ENCODE assay signal across 12 cellular contexts in the genomic region with DNA sequence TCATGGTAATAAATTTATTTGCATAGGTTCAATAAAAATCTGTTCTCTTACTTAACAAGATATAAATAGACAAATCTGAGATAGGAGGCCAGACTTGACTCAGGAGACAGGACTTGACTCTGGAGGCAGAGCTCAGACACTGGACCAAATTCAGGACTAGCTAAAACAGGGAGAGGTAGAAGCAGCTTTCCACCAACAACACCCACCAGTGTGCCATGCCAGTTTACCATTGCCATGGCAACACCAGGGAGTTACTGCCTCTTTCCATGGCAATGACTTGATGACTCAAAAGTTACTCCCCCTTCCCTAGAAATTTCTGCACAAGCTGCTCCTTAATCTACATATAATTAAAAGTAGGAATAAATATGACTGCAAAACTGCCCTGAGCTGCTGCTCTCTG.
DNase-seq lines count a peak whose midpoint lies in the region; ATAC-seq and TF ChIP-seq lines count a peak whose summit lies in the region.
"Had no signal": no experiment of that assay in that cellular context is flagged by ENCODE, and none has a peak within 500 bp of the region (broad histone marks: within the 10 kb centered on the region; RNA-seq: fewer than 3 reads in every experiment).

No MANE protein-coding gene starts in this region.

- H2AK5ac ChIP-seq in mesendoderm (ENCODE audit: low read length) = no peak overlapping the region

- no peak overlapping the region for H2BK5ac ChIP-seq in mesendoderm (ENCODE audit: low read length)

- no peak overlapping the region for H3K23ac ChIP-seq in mesendoderm (ENCODE audit: low read length)

- TF ChIP-seq CTCF in BJ (IDR thresholded peaks at IDR 0.05; ENCODE audit: insufficient read depth, low read depth, low read length) = no peak
- TF ChIP-seq CTCF in choroid plexus epithelial cell (conservative IDR thresholded peaks at IDR 0.05; ENCODE audit: low read depth, low read length) = no peak

- H3K79me2 ChIP-seq in mesendoderm (ENCODE audit: control insufficient read depth, insufficient read depth, low read length) = no peaks in the 10 kb centered on the region

- H3K27me3 ChIP-seq in BJ (ENCODE audit: control insufficient read depth, insufficient read depth, low read length) (no peaks in the 10 kb centered on the region), mesendoderm (ENCODE audit: insufficient read depth, low read length, poor library complexity) (no peaks in the 10 kb centered on the region)

- no peak overlapping the region for H3K27ac ChIP-seq in mesendoderm (ENCODE audit: low read depth, low read length)
- H3K27ac ChIP-seq: SK-N-MC had no signal

- H3K36me3 ChIP-seq in BJ (ENCODE audit: control insufficient read depth, insufficient read depth, low read length) (no peaks in the 10 kb centered on the region), mesendoderm (ENCODE audit: control insufficient read depth, insufficient read depth, low read length) (no peaks in the 10 kb centered on the region)

- H2BK15ac ChIP-seq in mesendoderm (replicated peaks; ENCODE audit: low read depth) = no peak overlapping the region

- no peak overlapping the region for H3K4me3 ChIP-seq in BJ (ENCODE audit: low read depth, low read length)
- H3K4me3 ChIP-seq in choroid plexus epithelial cell (ENCODE audit: low read depth, low read length) = no peak overlapping the region
- no peak overlapping the region for H3K4me3 ChIP-seq in mesendoderm (ENCODE audit: low read length)
- H3K4me3 ChIP-seq: SK-N-MC had no signal

- H3K56ac ChIP-seq in mesendoderm (ENCODE audit: low read length) = no peak overlapping the region

- H3K9ac ChIP-seq in mesendoderm (ENCODE audit: low read length) = no peak overlapping the region

- no peak overlapping the region for H2BK120ac ChIP-seq in mesendoderm (ENCODE audit: low read depth, low read length)

- CTCF ChIA-PET in BJ (lab: Yijun Ruan, JAX) = interaction anchor here (0.6 kb wide), 1 partner anchor 106 kb away, joined by 3 read pairs; no protein-coding TSS in a partner anchor

- no peak overlapping the region for H4K5ac ChIP-seq in mesendoderm (ENCODE audit: low read length)

- POLR2A ChIA-PET in BJ (lab: Charles Lee) = no interaction called here

- no peak overlapping the region for H3K18ac ChIP-seq in mesendoderm (ENCODE audit: low read length)

- ATAC-seq in HG03159 (IDR thresholded peaks at IDR 0.05; ENCODE audit: unreplicated experiment) = no peak
- ATAC-seq in HG03457 (IDR thresholded peaks at IDR 0.05; ENCODE audit: unreplicated experiment) = no peak
- no peak for ATAC-seq in HG03175 (IDR thresholded peaks at IDR 0.05; ENCODE audit: unreplicated experiment)
- no peak for ATAC-seq in HG03565 (IDR thresholded peaks at IDR 0.05; ENCODE audit: unreplicated experiment)
- ATAC-seq: activated naive CD4-positive, alpha-beta T cell treated with anti-CD3 and anti-CD28 coated beads, Interleukin-2, amount 50 U/mL, for 72 hours; stimulated activated naive CD8-positive, alpha-beta T cell treated with anti-CD3 and anti-CD28 coated beads, Interleukin-15, Interleukin-2, amounts not matched to agents 100 U/mL and 50 U/mL, for 24 hours had no signal

- DNase-seq in BJ (ENCODE audit: low read depth) (peak; percentile 4), NCI-H226 (peak; percentile 73), choroid plexus epithelial cell (ENCODE audit: low read depth) (peak; percentile 16), mesendoderm (peak; percentile 65)
- DNase-seq: activated CD4-positive, alpha-beta memory T cell treated with anti-CD3 and anti-CD28 coated beads for 36 hours; stimulated activated naive CD8-positive, alpha-beta T cell treated with anti-CD3 and anti-CD28 coated beads, Interleukin-15, Interleukin-2, amounts not matched to agents 100 U/mL and 50 U/mL, for 24 hours had no signal

- H3K4me1 ChIP-seq in mesendoderm (ENCODE audit: control insufficient read depth, low read depth, low read length) = no peaks in the 10 kb centered on the region

- no peak overlapping the region for H3K4ac ChIP-seq in mesendoderm (ENCODE audit: low read depth, low read length)

- H3K79me1 ChIP-seq in mesendoderm (ENCODE audit: low read length) = no peaks in the 10 kb centered on the region

- no peak overlapping the region for H3K4me2 ChIP-seq in mesendoderm (ENCODE audit: low read length)

- H4K8ac ChIP-seq in mesendoderm (ENCODE audit: low read depth, low read length) = no peak overlapping the region

Comparison
In these comparisons a context has a peak if more than half of its experiments do, and no peak if none do; other contexts are left out.
1. DNase-seq: peak in every context shown above with its lines; median percentile 73 in NCI-H226; 65 in mesendoderm; 16 in choroid plexus epithelial cell; 4 in BJ.